ENCODE assay signal across 20 cellular contexts in the genomic region with DNA sequence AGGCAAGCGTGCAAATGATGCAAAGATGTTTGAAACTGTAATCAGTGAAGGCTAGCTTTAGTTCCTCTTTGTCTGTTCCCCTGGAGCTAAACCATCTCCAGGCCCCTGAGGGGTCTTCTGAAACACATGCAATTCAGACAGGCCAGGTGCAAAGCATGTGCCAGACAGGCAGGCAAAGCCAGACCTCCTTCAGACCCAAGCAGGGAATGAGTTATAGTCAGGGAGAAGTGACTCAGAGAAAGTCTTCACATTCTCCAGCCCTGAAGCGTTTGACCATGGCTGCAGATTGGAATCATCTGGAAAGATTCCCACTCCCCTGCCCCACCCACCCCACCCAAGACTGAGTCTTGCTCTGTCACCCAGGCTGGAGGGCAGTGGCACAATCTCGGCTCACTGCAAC.
"Had no signal": no experiment of that assay in that cellular context is flagged by ENCODE, and none has a peak within 500 bp of the region (broad histone marks: within the 10 kb centered on the region; RNA-seq: fewer than 3 reads in every experiment).

No MANE protein-coding gene starts in this region.

- H3K27me3 Mint-ChIP-seq: activated CD4-positive, alpha-beta T cell treated with anti-CD3 and anti-CD28 coated beads, Interleukin-2, amount 10 ng/mL, durations not matched to agents 24 days and 14 days; progenitor cell of endocrine pancreas had no signal

- H3K9me3 ChIP-seq: esophagus muscularis mucosa had no signal

- H3K27ac ChIP-seq: esophagus muscularis mucosa had no signal

- H3K9me3 Mint-ChIP-seq: activated naive CD4-positive, alpha-beta T cell treated with anti-CD3 and anti-CD28 coated beads for 36 hours; endodermal cell; natural killer cell had no signal

- H3K4me3 Mint-ChIP-seq: activated CD4-positive, alpha-beta T cell treated with anti-CD3 and anti-CD28 coated beads, Interleukin-2, amount 10 ng/mL, durations not matched to agents 24 days and 14 days; activated naive CD4-positive, alpha-beta T cell treated with anti-CD3 and anti-CD28 coated beads for 36 hours; activated T-helper 17 cell treated with anti-CD3 and anti-CD28 coated beads, Interleukin-2, amount 50 U/mL, for 72 hours; brain; endodermal cell; natural killer cell; T-helper 1 cell treated with Interleukin-12 subunit alpha and Interleukin-12 subunit beta and Interleukin-4 antibody, amounts not matched to agents 30 μg/mL and 1 μg/mL, for 36 hours; type B pancreatic cell; WTC11 had no signal

- H3K4me1 ChIP-seq: esophagus muscularis mucosa had no signal

- H3K27ac Mint-ChIP-seq: activated CD4-positive, alpha-beta T cell treated with anti-CD3 and anti-CD28 coated beads, Interleukin-2, amount 10 ng/mL, durations not matched to agents 24 days and 14 days; activated naive CD4-positive, alpha-beta T cell treated with anti-CD3 and anti-CD28 coated beads for 36 hours; activated T-helper 17 cell treated with anti-CD3 and anti-CD28 coated beads, Interleukin-2, amount 50 U/mL, for 72 hours; brain; endodermal cell; natural killer cell; progenitor cell of endocrine pancreas; T-helper 1 cell treated with Interleukin-12 subunit alpha and Interleukin-12 subunit beta and Interleukin-4 antibody, amounts not matched to agents 30 μg/mL and 1 μg/mL, for 36 hours; type B pancreatic cell; WTC11 had no signal

- H3K36me3 Mint-ChIP-seq: brain, natural killer cell, type B pancreatic cell, WTC11 had no signal

- DNase-seq: activated CD4-positive, alpha-beta T cell treated with anti-CD3 and anti-CD28 coated beads, Interleukin-2, amount 10 ng/mL, durations not matched to agents 24 days and 14 days; activated naive CD4-positive, alpha-beta T cell treated with anti-CD3 and anti-CD28 coated beads for 36 hours; dermis blood vessel endothelial cell; endodermal cell; foreskin fibroblast; head of caudate nucleus; kidney; natural killer cell; nucleus accumbens; stimulated activated CD4-positive, alpha-beta T cell treated with anti-CD3 and anti-CD28 coated beads, Interleukin-12 subunit alpha, Interleukin-12 subunit beta, amount 100 ng/mL, for 4 hours; stimulated activated CD4-positive, alpha-beta T cell treated with anti-CD3 and anti-CD28 coated beads, Interleukin-2, amount 100 ng/mL, for 48 hours; stimulated activated naive CD4-positive, alpha-beta T cell treated with Interleukin-2 at 50 U/mL for 16 hours had no signal

- H3K36me3 ChIP-seq: esophagus muscularis mucosa had no signal

- H3K4me1 Mint-ChIP-seq: activated CD4-positive, alpha-beta T cell treated with anti-CD3 and anti-CD28 coated beads, Interleukin-2, amount 10 ng/mL, durations not matched to agents 24 days and 14 days; activated T-helper 17 cell treated with anti-CD3 and anti-CD28 coated beads, Interleukin-2, amount 50 U/mL, for 72 hours; natural killer cell; WTC11 had no signal

- H3K4me3 ChIP-seq: esophagus muscularis mucosa had no signal

- ATAC-seq: activated T-helper 17 cell treated with anti-CD3 and anti-CD28 coated beads, Interleukin-2, amount 50 U/mL, for 72 hours; natural killer cell; sciatic nerve; WTC11 had no signal
